ENCODE assay signal across 19 cellular contexts in the genomic region with DNA sequence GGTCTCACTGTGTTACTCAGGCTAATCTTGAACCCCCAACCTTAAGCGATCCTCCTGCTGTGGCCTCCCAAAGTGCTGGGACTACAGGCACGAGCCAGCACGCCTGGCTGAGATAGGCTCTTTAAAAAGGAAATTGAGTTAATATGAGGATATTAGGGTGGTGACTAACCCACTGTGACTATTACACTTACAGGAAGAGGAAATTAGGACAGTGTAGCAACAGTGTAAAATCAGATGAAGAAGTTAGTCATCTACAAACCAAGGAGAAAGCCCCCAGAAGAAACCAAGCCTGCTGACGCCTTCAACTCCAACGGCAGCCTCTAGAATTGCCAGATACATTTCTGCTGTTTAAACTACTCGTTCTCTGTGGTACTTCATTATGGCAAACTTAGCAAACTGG.
"Had no signal": no experiment of that assay in that cellular context is flagged by ENCODE, and none has a peak within 500 bp of the region (broad histone marks: within the 10 kb centered on the region; RNA-seq: fewer than 3 reads in every experiment).

No MANE protein-coding gene starts in this region.

- DNase-seq: KBM-7, NCI-H1092 treated with DMSO at 0.1 percent for 48 hours, NCI-H1436, NCI-H187, NCI-H2029, NCI-H2081 treated with DMSO at 0.1 percent for 48 hours, NCI-H2171, NCI-H226, NCI-H446, NCI-H510A, NCI-H524 treated with DMSO at 0.1 percent for 48 hours, NCI-H69, NCI-H774, SHP77, SK-N-SH, SW 1271 had no signal

- H3K4me2 ChIP-seq: SK-N-SH had no signal

- H3K27ac ChIP-seq: HL-60, RWPE1 had no signal

- H3K9me3 ChIP-seq: SK-N-SH had no signal

- H3K9ac ChIP-seq: SK-N-SH had no signal

- ATAC-seq: Panc1 had no signal
